9 cellular contexts compared by ENCODE assay signal in genomic region chr15:25860885-25861866, GRCh38. TPM values are rescaled to one million over a fixed set of nuclear protein-coding genes. Genes with fewer than 3 reads are reported as not detected.
DNase-seq lines count a peak whose midpoint lies in the region; ATAC-seq and TF ChIP-seq lines count a peak whose summit lies in the region.
"Had no signal": no experiment of that assay in that cellular context is flagged by ENCODE, and none has a peak within 500 bp of the region (broad histone marks: within the 10 kb centered on the region; RNA-seq: fewer than 3 reads in every experiment).

No MANE protein-coding gene starts in this region.

- H3K27ac ChIP-seq in testis, result peak overlapping the region; percentile 71 to 80

- no peak for TF ChIP-seq POLR2A in testis (IDR thresholded peaks at IDR 0.05)

- peak overlapping the region; percentile 95 for H3K27ac Mint-ChIP-seq in activated CD4-positive, alpha-beta T cell treated with anti-CD3 and anti-CD28 coated beads, Interleukin-2, amount 10 ng/mL, durations not matched to agents 7 days and 5 days
- H3K27ac Mint-ChIP-seq in activated T-helper 1 cell treated with anti-CD3 and anti-CD28 coated beads, Interleukin-12 subunit alpha, Interleukin-12 subunit beta, Interleukin-2, Interleukin-4 antibody, amounts not matched to agents 30 ng/mL and 10 ng/mL and 1 ng/mL, durations not matched to agents 14 hours and 24 hours and 36 hours, result peak overlapping the region; percentile 91

- H3K9me3 ChIP-seq in testis, result no peaks in the 10 kb centered on the region

- peaks cover 55% of the 10 kb centered on the region for H3K36me3 Mint-ChIP-seq in activated CD4-positive, alpha-beta T cell treated with anti-CD3 and anti-CD28 coated beads, Interleukin-2, amount 10 ng/mL, durations not matched to agents 7 days and 5 days (ENCODE audit: low read depth)
- peaks cover 44% of the 10 kb centered on the region for H3K36me3 Mint-ChIP-seq in activated T-helper 1 cell treated with anti-CD3 and anti-CD28 coated beads, Interleukin-12 subunit alpha, Interleukin-12 subunit beta, Interleukin-2, Interleukin-4 antibody, amounts not matched to agents 30 ng/mL and 10 ng/mL and 1 ng/mL, durations not matched to agents 14 hours and 24 hours and 36 hours (ENCODE audit: low read depth)

- POLR2A ChIA-PET in activated CD4-positive, alpha-beta T cell treated with anti-CD3 and anti-CD28 coated beads, Interleukin-2, amount 10 ng/mL, durations not matched to agents 7 days and 5 days (lab: Charles Lee), result interaction anchor here (1.0 kb wide), 1 partner anchor 65 kb away, joined by 4 read pairs; no protein-coding TSS in a partner anchor

- 68 to 69% methylated on average over 20 of the region's 20 CpGs for WGBS in testis, 2 donors

- no peaks in the 10 kb centered on the region for H3K27me3 Mint-ChIP-seq in activated CD4-positive, alpha-beta T cell treated with anti-CD3 and anti-CD28 coated beads, Interleukin-2, amount 10 ng/mL, durations not matched to agents 7 days and 5 days
- H3K27me3 Mint-ChIP-seq in activated T-helper 1 cell treated with anti-CD3 and anti-CD28 coated beads, Interleukin-12 subunit alpha, Interleukin-12 subunit beta, Interleukin-2, Interleukin-4 antibody, amounts not matched to agents 30 ng/mL and 10 ng/mL and 1 ng/mL, durations not matched to agents 14 hours and 24 hours and 36 hours (ENCODE audit: insufficient read depth), result peaks cover 3% of the 10 kb centered on the region

- H3K9me3 Mint-ChIP-seq in activated CD4-positive, alpha-beta T cell treated with anti-CD3 and anti-CD28 coated beads, Interleukin-2, amount 10 ng/mL, durations not matched to agents 7 days and 5 days, result no peaks in the 10 kb centered on the region
- H3K9me3 Mint-ChIP-seq in activated T-helper 1 cell treated with anti-CD3 and anti-CD28 coated beads, Interleukin-12 subunit alpha, Interleukin-12 subunit beta, Interleukin-2, Interleukin-4 antibody, amounts not matched to agents 30 ng/mL and 10 ng/mL and 1 ng/mL, durations not matched to agents 14 hours and 24 hours and 36 hours, result no peaks in the 10 kb centered on the region

- no peak for ATAC-seq in HG03342 (IDR thresholded peaks at IDR 0.05; ENCODE audit: unreplicated experiment)

- no peaks in the 10 kb centered on the region for H3K27me3 ChIP-seq in kidney epithelial cell (ENCODE audit: control insufficient read depth, insufficient read depth, low read length)
- H3K27me3 ChIP-seq in testis, result no peaks in the 10 kb centered on the region

- intact Hi-C loops in activated T-helper 1 cell treated with anti-CD3 and anti-CD28 coated beads, Interleukin-12 subunit alpha, Interleukin-12 subunit beta, Interleukin-2, Interleukin-4 antibody, amounts not matched to agents 30 ng/mL and 10 ng/mL and 1 ng/mL, durations not matched to agents 14 hours and 24 hours and 36 hours (cut with micrococcal nuclease), result loop anchor here (1.0 to 5.0 kb wide), 4 partner anchors 11 to 71 kb away; no protein-coding TSS in a partner anchor
- intact Hi-C loops in testis (cut with DNase I; ENCODE audit: low total_unique reads), result no loop called here

- H3K4me1 Mint-ChIP-seq in activated CD4-positive, alpha-beta T cell treated with anti-CD3 and anti-CD28 coated beads, Interleukin-2, amount 10 ng/mL, durations not matched to agents 7 days and 5 days, result peaks cover 55% of the 10 kb centered on the region
- H3K4me1 Mint-ChIP-seq in activated T-helper 1 cell treated with anti-CD3 and anti-CD28 coated beads, Interleukin-12 subunit alpha, Interleukin-12 subunit beta, Interleukin-2, Interleukin-4 antibody, amounts not matched to agents 30 ng/mL and 10 ng/mL and 1 ng/mL, durations not matched to agents 14 hours and 24 hours and 36 hours (ENCODE audit: low read depth), result peaks cover 73% of the 10 kb centered on the region

- TF ChIP-seq CTCF in kidney epithelial cell (IDR thresholded peaks at IDR 0.05; ENCODE audit: insufficient read depth, low read length, poor library complexity, severe bottlenecking) (no peak), testis (IDR thresholded peaks at IDR 0.05) (no peak)

- CTCF ChIA-PET in activated CD4-positive, alpha-beta T cell treated with anti-CD3 and anti-CD28 coated beads, Interleukin-2, amount 10 ng/mL, durations not matched to agents 7 days and 5 days (lab: Charles Lee), result interaction anchor here (1.6 kb wide), 1 partner anchor 10 kb away, joined by 5 read pairs; no protein-coding TSS in a partner anchor

- H3K4me3 Mint-ChIP-seq in activated CD4-positive, alpha-beta T cell treated with anti-CD3 and anti-CD28 coated beads, Interleukin-2, amount 10 ng/mL, durations not matched to agents 7 days and 5 days, result peak overlapping the region; percentile 95
- peak overlapping the region; percentile 95 for H3K4me3 Mint-ChIP-seq in activated T-helper 1 cell treated with anti-CD3 and anti-CD28 coated beads, Interleukin-12 subunit alpha, Interleukin-12 subunit beta, Interleukin-2, Interleukin-4 antibody, amounts not matched to agents 30 ng/mL and 10 ng/mL and 1 ng/mL, durations not matched to agents 14 hours and 24 hours and 36 hours

- peak overlapping the region; percentile 73 for H3K4me3 ChIP-seq in kidney epithelial cell (ENCODE audit: low read depth, low read length)
- peak overlapping the region; percentile 70 to 74 for H3K4me3 ChIP-seq in testis

- peaks cover 9% of the 10 kb centered on the region for H3K4me1 ChIP-seq in testis

- H3K36me3 ChIP-seq in kidney epithelial cell (ENCODE audit: control insufficient read depth, insufficient read depth, low read length) (no peaks in the 10 kb centered on the region), testis (ENCODE audit: low read depth, missing control alignments) (no peaks in the 10 kb centered on the region)

- DNase-seq in activated CD4-positive, alpha-beta T cell treated with anti-CD3 and anti-CD28 coated beads, Interleukin-2, amount 10 ng/mL, durations not matched to agents 7 days and 5 days, result peak; percentile 65
- DNase-seq in activated CD4-positive, alpha-beta T cell treated with anti-CD3 and anti-CD28 coated beads for 1 hour, result no peak
- DNase-seq in activated T-helper 1 cell treated with anti-CD3 and anti-CD28 coated beads, Interleukin-12 subunit alpha, Interleukin-12 subunit beta, Interleukin-2, Interleukin-4 antibody, amounts not matched to agents 30 ng/mL and 10 ng/mL and 1 ng/mL, durations not matched to agents 14 hours and 24 hours and 36 hours (ENCODE audit: low spot score), result no peak
- DNase-seq in kidney epithelial cell (ENCODE audit: low read depth) (no peak), testis (no peak), DMS114 treated with DMSO at 0.1 percent for 48 hours (lab: John Stamatoyannopoulos, UW; ENCODE audit: unreplicated experiment) (no peak), cerebellar cortex (ENCODE audit: low spot score) (no peak)
- DNase-seq: AML-193 had no signal

RNA-seq across cellular contexts. Expression of gene ATP10A, which starts 2.0 kb away (rescaled TPM):
- total RNA-seq in activated CD4-positive, alpha-beta T cell treated with anti-CD3 and anti-CD28 coated beads, Interleukin-2, amount 10 ng/mL, durations not matched to agents 7 days and 5 days, result 10 to 100 TPM; 57.9 to 62.4 TPM
- 42.8 and 47.9 TPM in 2 replicates for total RNA-seq in activated T-helper 1 cell treated with anti-CD3 and anti-CD28 coated beads, Interleukin-12 subunit alpha, Interleukin-12 subunit beta, Interleukin-2, Interleukin-4 antibody, amounts not matched to agents 30 ng/mL and 10 ng/mL and 1 ng/mL, durations not matched to agents 14 hours and 24 hours and 36 hours
- 7.6 and 8.0 TPM in 2 replicates for total RNA-seq in kidney epithelial cell
- total RNA-seq in testis, result 10 to 100 TPM; 22.8 to 26.5 TPM
- polyA plus RNA-seq in testis (ENCODE audit: insufficient read depth, low read depth, low replicate concordance), result 13.6 TPM
